ENCODE assay signal across 1 cellular context in genomic region chr20:5156670-5157448, GRCh38.
A peak's percentile ranks its signal among the peaks of the same experiment; 100 is the strongest.
TF ChIP-seq lines count a peak whose summit lies in the region.

No MANE protein-coding gene starts in this region.

TF ChIP-seq in HepG2, 621 proteins besides CTCF, POLR2A, EP300 and RAD21 (continued from another document and continues in another):
- TF ChIP-seq ZHX2 (IDR thresholded peaks at IDR 0.05; ENCODE audit: low read depth), result no peak
- TF ChIP-seq ZHX2 (CRISPR knock-in tag; IDR thresholded peaks at IDR 0.05; ENCODE audit: borderline replicate concordance), result no peak
- no peak for TF ChIP-seq MXD3 (CRISPR knock-in tag; IDR thresholded peaks at IDR 0.05)
- TF ChIP-seq ZNF430 (CRISPR knock-in tag; IDR thresholded peaks at IDR 0.05), result no peak
- no peak for TF ChIP-seq PCBP1 (IDR thresholded peaks at IDR 0.05; ENCODE audit: borderline replicate concordance, low read depth, low read length)
- TF ChIP-seq SIX4 (CRISPR knock-in tag; IDR thresholded peaks at IDR 0.05), result no peak
- no peak for TF ChIP-seq HNRNPH1 (optimal IDR thresholded peaks at IDR 0.05; ENCODE audit: low read depth, low read length)
- TF ChIP-seq E2F2 (CRISPR knock-in tag; IDR thresholded peaks at IDR 0.05; ENCODE audit: borderline replicate concordance), result no peak
- no peak for TF ChIP-seq ZBTB39 (CRISPR knock-in tag; IDR thresholded peaks at IDR 0.05)
- no peak for TF ChIP-seq PHF20 (CRISPR knock-in tag; IDR thresholded peaks at IDR 0.05)
- no peak for TF ChIP-seq ZSCAN5A (CRISPR knock-in tag; IDR thresholded peaks at IDR 0.05; ENCODE audit: borderline replicate concordance)
- no peak for TF ChIP-seq THYN1 (CRISPR knock-in tag; IDR thresholded peaks at IDR 0.05; ENCODE audit: borderline replicate concordance, low read depth)
- no peak for TF ChIP-seq ZSCAN9 (CRISPR knock-in tag; IDR thresholded peaks at IDR 0.05; ENCODE audit: borderline replicate concordance)
- TF ChIP-seq REST (IDR thresholded peaks at IDR 0.05; ENCODE audit: borderline replicate concordance in 1 of 2, low read depth in 1 of 2, low read length in 2 of 2), result no peak
- no peak for TF ChIP-seq ZKSCAN8 (CRISPR knock-in tag; IDR thresholded peaks at IDR 0.05; ENCODE audit: borderline replicate concordance)
- TF ChIP-seq POGZ (CRISPR knock-in tag; IDR thresholded peaks at IDR 0.05), result peak; percentile 73
- TF ChIP-seq PTBP1 (IDR thresholded peaks at IDR 0.05; ENCODE audit: low read depth, low read length, poor library complexity, severe bottlenecking), result no peak
- TF ChIP-seq CCDC6 (CRISPR knock-in tag; IDR thresholded peaks at IDR 0.05), result no peak
- TF ChIP-seq ZNF367 (CRISPR knock-in tag; IDR thresholded peaks at IDR 0.05; ENCODE audit: borderline replicate concordance), result no peak
- TF ChIP-seq ZNF34 (CRISPR knock-in tag; IDR thresholded peaks at IDR 0.05; ENCODE audit: borderline replicate concordance), result no peak
- no peak for TF ChIP-seq ZNF639 (CRISPR knock-in tag; conservative IDR thresholded peaks at IDR 0.05)
- TF ChIP-seq NR2F2 (IDR thresholded peaks at IDR 0.05; ENCODE audit: borderline replicate concordance, low read depth), result peak; percentile 86
- TF ChIP-seq ZBTB25 (CRISPR knock-in tag; IDR thresholded peaks at IDR 0.05), result no peak
- TF ChIP-seq KLF9 (CRISPR knock-in tag; IDR thresholded peaks at IDR 0.05; ENCODE audit: low read depth), result no peak
- TF ChIP-seq RFXAP (CRISPR knock-in tag; IDR thresholded peaks at IDR 0.05; ENCODE audit: borderline replicate concordance), result no peak
- no peak; the same call in 1 of the 2 replicates for TF ChIP-seq CHCHD3 (CRISPR knock-in tag; IDR thresholded peaks at IDR 0.05)
- no peak for TF ChIP-seq ZNF460 (CRISPR knock-in tag; IDR thresholded peaks at IDR 0.05; ENCODE audit: borderline replicate concordance)
- TF ChIP-seq ZNF558 (CRISPR knock-in tag; IDR thresholded peaks at IDR 0.05; ENCODE audit: borderline replicate concordance), result no peak
- peak; percentile 90 for TF ChIP-seq ZNF263 (CRISPR knock-in tag; IDR thresholded peaks at IDR 0.05)
- no peak for TF ChIP-seq REXO4 (CRISPR knock-in tag; IDR thresholded peaks at IDR 0.05; ENCODE audit: borderline replicate concordance)
- no peak for TF ChIP-seq SMARCC2 (IDR thresholded peaks at IDR 0.05)
- peak; percentile 38; the same call in 1 of the 2 replicates for TF ChIP-seq DPF2 (CRISPR knock-in tag; IDR thresholded peaks at IDR 0.05; ENCODE audit: borderline replicate concordance, low read depth)
- TF ChIP-seq ZKSCAN5 (CRISPR knock-in tag; IDR thresholded peaks at IDR 0.05), result no peak
- no peak for TF ChIP-seq ZNF143 (CRISPR knock-in tag; IDR thresholded peaks at IDR 0.05)
- no peak for TF ChIP-seq ADNP (CRISPR knock-in tag; IDR thresholded peaks at IDR 0.05)
- peak; percentile 82; the same call in 1 of the 2 replicates for TF ChIP-seq ZBTB26 (CRISPR knock-in tag; IDR thresholded peaks at IDR 0.05; ENCODE audit: borderline replicate concordance)
- no peak for TF ChIP-seq UBTF (CRISPR knock-in tag; IDR thresholded peaks at IDR 0.05)
- peak; percentile 63 for TF ChIP-seq HDAC1 (CRISPR knock-in tag; IDR thresholded peaks at IDR 0.05)
- TF ChIP-seq ZNF557 (CRISPR knock-in tag; IDR thresholded peaks at IDR 0.05), result no peak
- no peak; the same call in 1 of the 2 replicates for TF ChIP-seq HOXA3 (CRISPR knock-in tag; IDR thresholded peaks at IDR 0.05)
- no peak for TF ChIP-seq ZNF124 (CRISPR knock-in tag; IDR thresholded peaks at IDR 0.05)
- no peak for TF ChIP-seq PAWR (CRISPR knock-in tag; IDR thresholded peaks at IDR 0.05; ENCODE audit: borderline replicate concordance)
